8 cellular contexts compared by ENCODE assay signal in the genomic region with DNA sequence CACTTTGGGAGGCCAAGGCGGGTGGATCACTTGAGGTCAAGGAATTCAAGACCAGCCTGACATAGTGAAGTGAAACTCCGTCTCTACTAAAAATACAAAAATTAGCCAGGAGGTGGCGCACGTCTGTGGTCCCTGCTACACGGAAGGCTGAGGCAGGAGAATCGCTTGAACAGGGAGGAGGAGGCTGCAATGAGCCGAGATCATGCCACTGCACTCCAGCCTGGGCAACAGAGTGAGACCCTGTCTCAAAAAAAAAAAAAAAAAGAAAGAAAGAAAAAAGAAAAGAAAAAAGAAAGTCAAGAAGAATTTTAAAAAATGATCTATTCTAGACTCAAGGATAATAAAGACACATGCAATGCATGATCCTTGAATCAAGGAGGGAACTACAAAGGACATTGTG. TPM values are rescaled to one million over a fixed set of nuclear protein-coding genes. Genes with fewer than 3 reads are reported as not detected.
DNase-seq lines count a peak whose midpoint lies in the region; ATAC-seq, FAIRE-seq and TF ChIP-seq lines count a peak whose summit lies in the region.
"Not testable (repeated sequence)": the region's sequence is repeated elsewhere in the genome, so short reads cannot be mapped to it uniquely, and the experiment has no call there.

No MANE protein-coding gene starts in this region.

- DNase-seq in AG04449 (ENCODE audit: low read depth, low spot score); GM18507 (ENCODE audit: extremely low spot score, insufficient read length, low read depth): not testable (repeated sequence)
- DNase-seq in NAMALWA (ENCODE audit: low spot score), result peak; percentile 76
- DNase-seq in SHP77 treated with DMSO at 0.1 percent for 48 hours (lab: John Stamatoyannopoulos, UW), result peak; percentile 55
- peak; percentile 48 for DNase-seq in activated T-cell treated with anti-CD3 and anti-CD28 coated beads for 24 hours (ENCODE audit: low read depth)
- DNase-seq in effector CD8-positive, alpha-beta T cell (lab: John Stamatoyannopoulos, UW), result peak; percentile 12
- peak; percentile 59 for DNase-seq in left lobe of liver (ENCODE audit: low spot score)
- peak; percentile 14 to 20 for DNase-seq in stimulated activated CD4-positive, alpha-beta T cell treated with anti-CD3 and anti-CD28 coated beads, Interleukin-1b, Interleukin-23, amount 100 ng/mL, for 1 hour (ENCODE audit: low read depth in 2 of 2)

- POLR2A ChIA-PET in AG04449 (lab: Yijun Ruan, JAX), result not testable (repeated sequence)

- peak; percentile 94 for ATAC-seq in left lobe of liver

- TF ChIP-seq CTCF in AG04449 (IDR thresholded peaks at IDR 0.05; ENCODE audit: insufficient read depth, low read length, missing control alignments), result peak; percentile 58

- peak; percentile 90 for FAIRE-seq in GM18507 (lab: Jason Lieb, UNC)

- not testable (repeated sequence) for H3K4me3 ChIP-seq in AG04449 (ENCODE audit: low read depth, low read length)

- CTCF ChIA-PET in AG04449 (lab: Yijun Ruan, JAX), result not testable (repeated sequence)

RNA-seq across cellular contexts. Expression of a gene that starts 32.8 kb away (rescaled TPM):
- 9.3 TPM for total RNA-seq in left lobe of liver

RNA-seq across cellular contexts. Expression of a gene that starts 36.0 kb away (rescaled TPM):
- 0.30 TPM for total RNA-seq in left lobe of liver

RNA-seq across cellular contexts. Expression of a gene that starts 46.8 kb away (rescaled TPM):
- not detected for total RNA-seq in left lobe of liver
